Comparison of ENCODE assay signal across 10 cellular contexts in genomic region chr1:234998174-234998741, GRCh38.
DNase-seq lines count a peak whose midpoint lies in the region; ATAC-seq and TF ChIP-seq lines count a peak whose summit lies in the region.
"Had no signal": no experiment of that assay in that cellular context is flagged by ENCODE, and none has a peak within 500 bp of the region (broad histone marks: within the 10 kb centered on the region; RNA-seq: fewer than 3 reads in every experiment).

No MANE protein-coding gene starts in this region.

- DNase-seq in activated CD4-positive, alpha-beta T cell treated with anti-CD3 and anti-CD28 coated beads, Interleukin-2, amount 10 ng/mL, durations not matched to agents 7 days and 5 days: no peak
- DNase-seq in activated CD4-positive, alpha-beta T cell treated with anti-CD3 and anti-CD28 coated beads, Interleukin-2, amount 50 U/mL, for 4 hours: no peak
- DNase-seq in epithelial cell of prostate (ENCODE audit: low read depth, low spot score) (peak; percentile 99), mucosa of descending colon (peak; percentile 87 to 91 (median 89)), uterus (peak in 1 of 2 donors; percentile 63)
- DNase-seq in stimulated activated naive B cell treated with anti-CD40 and anti-IgM and Interleukin-4, amounts not matched to agents 10 μg/mL and 1 μg/mL and 100 μg/mL, for 72 hours: no peak
- DNase-seq: NCI-H1694 treated with DMSO at 0.1 percent for 48 hours had no signal

- peak overlapping the region; percentile 98 for H3K27ac ChIP-seq in epithelial cell of prostate
- peak overlapping the region; percentile 87 to 96 for H3K27ac ChIP-seq in uterus

- H3K27me3 ChIP-seq in uterus: no peaks in the 10 kb centered on the region

- H3K27me3 Mint-ChIP-seq in activated CD4-positive, alpha-beta T cell treated with anti-CD3 and anti-CD28 coated beads, Interleukin-2, amount 10 ng/mL, durations not matched to agents 7 days and 5 days: no peaks in the 10 kb centered on the region
- no peaks in the 10 kb centered on the region for H3K27me3 Mint-ChIP-seq in stimulated activated naive B cell treated with anti-CD40 and anti-IgM and Interleukin-4, amounts not matched to agents 10 μg/mL and 1 μg/mL and 100 μg/mL, for 72 hours
- H3K27me3 Mint-ChIP-seq: stimulated activated naive CD8-positive, alpha-beta T cell treated with anti-CD3 and anti-CD28 coated beads, Interleukin-15, Interleukin-2, amounts not matched to agents 100 ng/mL and 50 ng/mL, for 24 hours had no signal

- ATAC-seq in mucosa of descending colon (peak; percentile 88), HG03045 (IDR thresholded peaks at IDR 0.05; ENCODE audit: unreplicated experiment) (no peak), GM21528 (IDR thresholded peaks at IDR 0.05; ENCODE audit: low FRiP score, unreplicated experiment) (no peak)
- ATAC-seq in stimulated activated naive B cell treated with anti-CD40 and anti-IgM and Interleukin-4, amounts not matched to agents 10 μg/mL and 1 μg/mL and 100 μg/mL, for 72 hours (replicated peaks): no peak

- TF ChIP-seq CTCF in mucosa of descending colon (IDR thresholded peaks at IDR 0.05) (no peak), uterus (IDR thresholded peaks at IDR 0.05) (no peak)

- H3K9me3 ChIP-seq in mucosa of descending colon: no peaks in the 10 kb centered on the region
- H3K9me3 ChIP-seq in uterus: no peaks in the 10 kb centered on the region

- no peak overlapping the region for H3K4me3 ChIP-seq in mucosa of descending colon
- H3K4me3 ChIP-seq in uterus: no peak overlapping the region

- POLR2A ChIA-PET in activated CD4-positive, alpha-beta T cell treated with anti-CD3 and anti-CD28 coated beads, Interleukin-2, amount 10 ng/mL, durations not matched to agents 7 days and 5 days (lab: Charles Lee): no interaction called here

- CTCF ChIA-PET in activated CD4-positive, alpha-beta T cell treated with anti-CD3 and anti-CD28 coated beads, Interleukin-2, amount 10 ng/mL, durations not matched to agents 7 days and 5 days (lab: Charles Lee): interaction anchor here (0.9 kb wide), 1 partner anchor 9 kb away, joined by 3 read pairs; no protein-coding TSS in a partner anchor

- TF ChIP-seq POLR2A in uterus (IDR thresholded peaks at IDR 0.05): no peak

- H3K4me1 Mint-ChIP-seq in activated CD4-positive, alpha-beta T cell treated with anti-CD3 and anti-CD28 coated beads, Interleukin-2, amount 10 ng/mL, durations not matched to agents 7 days and 5 days: peaks cover 27% of the 10 kb centered on the region
- peaks cover 11 to 23% of the 10 kb centered on the region in 2 donors for H3K4me1 Mint-ChIP-seq in stimulated activated naive B cell treated with anti-CD40 and anti-IgM and Interleukin-4, amounts not matched to agents 10 μg/mL and 1 μg/mL and 100 μg/mL, for 72 hours

- H3K36me3 Mint-ChIP-seq in activated CD4-positive, alpha-beta T cell treated with anti-CD3 and anti-CD28 coated beads, Interleukin-2, amount 10 ng/mL, durations not matched to agents 7 days and 5 days (ENCODE audit: low read depth): peaks cover 2% of the 10 kb centered on the region
- H3K36me3 Mint-ChIP-seq in stimulated activated naive B cell treated with anti-CD40 and anti-IgM and Interleukin-4, amounts not matched to agents 10 μg/mL and 1 μg/mL and 100 μg/mL, for 72 hours: no peaks in the 10 kb centered on the region

- H3K9me3 Mint-ChIP-seq in activated CD4-positive, alpha-beta T cell treated with anti-CD3 and anti-CD28 coated beads, Interleukin-2, amount 10 ng/mL, durations not matched to agents 7 days and 5 days: no peaks in the 10 kb centered on the region
- no peaks in the 10 kb centered on the region for H3K9me3 Mint-ChIP-seq in stimulated activated naive B cell treated with anti-CD40 and anti-IgM and Interleukin-4, amounts not matched to agents 10 μg/mL and 1 μg/mL and 100 μg/mL, for 72 hours
- H3K9me3 Mint-ChIP-seq: stimulated activated naive CD8-positive, alpha-beta T cell treated with anti-CD3 and anti-CD28 coated beads, Interleukin-15, Interleukin-2, amounts not matched to agents 100 ng/mL and 50 ng/mL, for 24 hours had no signal

- peaks cover 30% of the 10 kb centered on the region for H3K4me1 ChIP-seq in mucosa of descending colon (ENCODE audit: low read depth)
- H3K4me1 ChIP-seq in uterus: peaks cover 7 to 10% of the 10 kb centered on the region in 2 donors

- H3K36me3 ChIP-seq in mucosa of descending colon (ENCODE audit: low read depth) (no peaks in the 10 kb centered on the region), uterus (no peaks in the 10 kb centered on the region)

- H3K4me3 Mint-ChIP-seq in activated CD4-positive, alpha-beta T cell treated with anti-CD3 and anti-CD28 coated beads, Interleukin-2, amount 10 ng/mL, durations not matched to agents 7 days and 5 days: no peak overlapping the region
- no peak overlapping the region for H3K4me3 Mint-ChIP-seq in stimulated activated naive B cell treated with anti-CD40 and anti-IgM and Interleukin-4, amounts not matched to agents 10 μg/mL and 1 μg/mL and 100 μg/mL, for 72 hours
- H3K4me3 Mint-ChIP-seq: stimulated activated naive CD8-positive, alpha-beta T cell treated with anti-CD3 and anti-CD28 coated beads, Interleukin-15, Interleukin-2, amounts not matched to agents 100 ng/mL and 50 ng/mL, for 24 hours had no signal

- intact Hi-C loops in mucosa of descending colon (cut with DNase I, micrococcal nuclease): no loop called here
- intact Hi-C loops in uterus (cut with DNase I; ENCODE audit: low total_unique reads): loop anchor here (5.0 kb wide), 1 partner anchor 391 kb away; no protein-coding TSS in a partner anchor

- peak overlapping the region; percentile 76 for H3K27ac Mint-ChIP-seq in activated CD4-positive, alpha-beta T cell treated with anti-CD3 and anti-CD28 coated beads, Interleukin-2, amount 10 ng/mL, durations not matched to agents 7 days and 5 days
- H3K27ac Mint-ChIP-seq in stimulated activated naive B cell treated with anti-CD40 and anti-IgM and Interleukin-4, amounts not matched to agents 10 μg/mL and 1 μg/mL and 100 μg/mL, for 72 hours: no peak overlapping the region
- H3K27ac Mint-ChIP-seq: stimulated activated naive CD8-positive, alpha-beta T cell treated with anti-CD3 and anti-CD28 coated beads, Interleukin-15, Interleukin-2, amounts not matched to agents 100 ng/mL and 50 ng/mL, for 24 hours had no signal

Comparison
In these comparisons a context has a peak if more than half of its experiments do, and no peak if none do; other contexts are left out.
1. DNase-seq: peak in epithelial cell of prostate (single experiment) and mucosa of descending colon (3 of 3); none in activated CD4-positive, alpha-beta T cell treated with anti-CD3 and anti-CD28 coated beads, Interleukin-2, amount 10 ng/mL, durations not matched to agents 7 days and 5 days (single experiment), activated CD4-positive, alpha-beta T cell treated with anti-CD3 and anti-CD28 coated beads, Interleukin-2, amount 50 U/mL, for 4 hours (0 of 2) and stimulated activated naive B cell treated with anti-CD40 and anti-IgM and Interleukin-4, amounts not matched to agents 10 μg/mL and 1 μg/mL and 100 μg/mL, for 72 hours (single experiment).